ENCODE assay signal across 24 cellular contexts in the genomic region with DNA sequence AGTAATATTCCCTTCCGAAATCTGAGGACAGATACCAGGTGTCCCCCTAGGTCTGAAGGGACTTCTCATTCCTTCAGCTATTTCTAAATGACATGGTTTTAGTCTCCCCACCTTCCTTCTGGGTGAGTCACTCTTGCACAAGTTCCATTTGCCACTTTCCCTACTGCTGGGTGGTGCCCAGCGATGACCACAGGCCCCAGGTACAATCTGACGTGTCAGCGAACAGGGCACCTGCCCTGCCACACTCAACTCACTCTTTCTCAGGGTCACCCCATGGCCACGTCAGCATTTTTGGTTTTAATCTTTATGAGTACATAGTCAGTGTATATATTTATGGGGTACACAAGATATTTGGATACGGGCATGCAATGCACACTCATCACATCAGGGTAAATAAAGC. TPM values are rescaled to one million over a fixed set of nuclear protein-coding genes. Genes with fewer than 3 reads are reported as not detected.
DNase-seq lines count a peak whose midpoint lies in the region; ATAC-seq and TF ChIP-seq lines count a peak whose summit lies in the region.
"Had no signal": no experiment of that assay in that cellular context is flagged by ENCODE, and none has a peak within 500 bp of the region (broad histone marks: within the 10 kb centered on the region; RNA-seq: fewer than 3 reads in every experiment).

No MANE protein-coding gene starts in this region.

- H3K4me1 ChIP-seq in Peyer's patch (peaks cover 2 to 11% (median 6%) of the 10 kb centered on the region in 4 donors), hepatocyte (ENCODE audit: insufficient read depth) (peaks cover 15% of the 10 kb centered on the region)
- H3K4me1 ChIP-seq: lower lobe of right lung, SJCRH30 had no signal

- 92% methylated on average over 6 of the region's 6 CpGs for WGBS in hepatocyte (ENCODE audit: low lambda C conversion rate, missing lambda C conversion rate)

- H3K4me3 Mint-ChIP-seq in activated naive CD8-positive, alpha-beta T cell treated with anti-CD3 and anti-CD28 coated beads, Interleukin-2, amount 50 U/mL, for 24 hours, result no peak overlapping the region
- H3K4me3 Mint-ChIP-seq in activated naive CD8-positive, alpha-beta T cell treated with anti-CD3 and anti-CD28 coated beads for 36 hours, result no peak overlapping the region
- H3K4me3 Mint-ChIP-seq: activated CD8-positive, alpha-beta T cell treated with anti-CD3 and anti-CD28 coated beads for 36 hours; activated T-cell treated with anti-CD3 and anti-CD28 coated beads, Interleukin-2, amount 50 U/mL, for 24 hours; WTC11 had no signal

- H3K4me1 Mint-ChIP-seq in activated naive CD8-positive, alpha-beta T cell treated with anti-CD3 and anti-CD28 coated beads, Interleukin-2, amount 50 U/mL, for 24 hours, result peaks cover 41% of the 10 kb centered on the region
- peaks cover 8% of the 10 kb centered on the region for H3K4me1 Mint-ChIP-seq in activated naive CD8-positive, alpha-beta T cell treated with anti-CD3 and anti-CD28 coated beads for 36 hours
- H3K4me1 Mint-ChIP-seq: WTC11 had no signal

- H3K27me3 Mint-ChIP-seq in activated naive CD8-positive, alpha-beta T cell treated with anti-CD3 and anti-CD28 coated beads, Interleukin-2, amount 50 U/mL, for 24 hours, result no peaks in the 10 kb centered on the region
- no peaks in the 10 kb centered on the region for H3K27me3 Mint-ChIP-seq in activated naive CD8-positive, alpha-beta T cell treated with anti-CD3 and anti-CD28 coated beads for 36 hours
- H3K27me3 Mint-ChIP-seq: activated CD8-positive, alpha-beta T cell treated with anti-CD3 and anti-CD28 coated beads for 36 hours; activated T-cell treated with anti-CD3 and anti-CD28 coated beads, Interleukin-2, amount 50 U/mL, for 24 hours had no signal

- H4K20me1 ChIP-seq in hepatocyte (ENCODE audit: insufficient read depth, poor library complexity, severe bottlenecking), result no peaks in the 10 kb centered on the region

- no peak for TF ChIP-seq POLR2A in Peyer's patch (IDR thresholded peaks at IDR 0.05)

- peak overlapping the region; percentile 5 for H3K27ac Mint-ChIP-seq in activated naive CD8-positive, alpha-beta T cell treated with anti-CD3 and anti-CD28 coated beads, Interleukin-2, amount 50 U/mL, for 24 hours
- no peak overlapping the region for H3K27ac Mint-ChIP-seq in activated naive CD8-positive, alpha-beta T cell treated with anti-CD3 and anti-CD28 coated beads for 36 hours
- H3K27ac Mint-ChIP-seq: activated CD8-positive, alpha-beta T cell treated with anti-CD3 and anti-CD28 coated beads for 36 hours; activated T-cell treated with anti-CD3 and anti-CD28 coated beads, Interleukin-2, amount 50 U/mL, for 24 hours; WTC11 had no signal

- H3K4me2 ChIP-seq in hepatocyte, result no peak overlapping the region

- H3K4me3 ChIP-seq in Peyer's patch, result no peak overlapping the region
- H3K4me3 ChIP-seq in hepatocyte, result no peak overlapping the region
- H3K4me3 ChIP-seq: coronary artery, lower lobe of right lung, right lobe of liver, SJCRH30, upper lobe of left lung had no signal

- DNase-seq in activated naive CD8-positive, alpha-beta T cell treated with anti-CD3 and anti-CD28 coated beads, Interleukin-2, amount 50 U/mL, for 24 hours, result no peak
- DNase-seq in activated naive CD8-positive, alpha-beta T cell treated with anti-CD3 and anti-CD28 coated beads for 36 hours, result no peak
- DNase-seq in Peyer's patch, result peak in 1 of 3 donors; percentile 76
- no peak for DNase-seq in hepatocyte (ENCODE audit: low spot score)
- no peak for DNase-seq in activated naive CD4-positive, alpha-beta T cell (lab: John Stamatoyannopoulos, UW)
- no peak for DNase-seq in A172 (ENCODE audit: low spot score)
- no peak for DNase-seq in AG20443 (ENCODE audit: low spot score)
- DNase-seq: activated CD8-positive, alpha-beta T cell treated with anti-CD3 and anti-CD28 coated beads for 36 hours; activated T-cell treated with anti-CD3 and anti-CD28 coated beads, Interleukin-2, amount 50 U/mL, for 24 hours; DMS153; GF-D8; Kasumi-1; lower lobe of right lung; NCI-H1417 treated with DMSO at 0.1 percent for 48 hours; SJCRH30; stimulated activated naive CD8-positive, alpha-beta T cell treated with anti-CD3 and anti-CD28 coated beads, Interleukin-15, Interleukin-2, amounts not matched to agents 100 U/mL and 50 U/mL, for 24 hours; upper lobe of left lung had no signal

- no peaks in the 10 kb centered on the region for H3K27me3 ChIP-seq in Peyer's patch
- no peaks in the 10 kb centered on the region for H3K27me3 ChIP-seq in hepatocyte
- H3K27me3 ChIP-seq: right lobe of liver, SJCRH30, upper lobe of left lung had no signal

- peak overlapping the region in 3 of 4 donors; percentile 10 to 86 (median 55) for H3K27ac ChIP-seq in Peyer's patch
- peak overlapping the region; percentile 96 for H3K27ac ChIP-seq in hepatocyte
- H3K27ac ChIP-seq: C4-2B, coronary artery, lower lobe of right lung, SJCRH30 had no signal

- H3K9me3 ChIP-seq in Peyer's patch, result no peaks in the 10 kb centered on the region
- no peaks in the 10 kb centered on the region for H3K9me3 ChIP-seq in hepatocyte (ENCODE audit: low read depth)
- H3K9me3 ChIP-seq: lower lobe of right lung, right lobe of liver, SJCRH30, upper lobe of left lung had no signal

- H2AFZ ChIP-seq in hepatocyte, result no peak overlapping the region

- H3K9me3 Mint-ChIP-seq in activated naive CD8-positive, alpha-beta T cell treated with anti-CD3 and anti-CD28 coated beads, Interleukin-2, amount 50 U/mL, for 24 hours, result no peaks in the 10 kb centered on the region
- H3K9me3 Mint-ChIP-seq in activated naive CD8-positive, alpha-beta T cell treated with anti-CD3 and anti-CD28 coated beads for 36 hours, result no peaks in the 10 kb centered on the region
- H3K9me3 Mint-ChIP-seq: activated CD8-positive, alpha-beta T cell treated with anti-CD3 and anti-CD28 coated beads for 36 hours; activated T-cell treated with anti-CD3 and anti-CD28 coated beads, Interleukin-2, amount 50 U/mL, for 24 hours had no signal

- H3K36me3 ChIP-seq in Peyer's patch, result no peaks in the 10 kb centered on the region
- H3K36me3 ChIP-seq in hepatocyte (replicated peaks; ENCODE audit: insufficient read depth, low read depth), result no peaks in the 10 kb centered on the region
- H3K36me3 ChIP-seq: lower lobe of right lung, right lobe of liver, SJCRH30, upper lobe of left lung had no signal

- ATAC-seq in activated naive CD8-positive, alpha-beta T cell treated with anti-CD3 and anti-CD28 coated beads, Interleukin-2, amount 50 U/mL, for 24 hours, result no peak
- no peak for ATAC-seq in HG03354 (IDR thresholded peaks at IDR 0.05; ENCODE audit: poor library complexity, severe bottlenecking, unreplicated experiment)
- ATAC-seq: activated CD8-positive, alpha-beta T cell treated with anti-CD3 and anti-CD28 coated beads for 36 hours; stimulated activated naive CD8-positive, alpha-beta T cell treated with anti-CD3 and anti-CD28 coated beads, Interleukin-15, Interleukin-2, amounts not matched to agents 100 U/mL and 50 U/mL, for 24 hours; WTC11 had no signal

- no peaks in the 10 kb centered on the region for H3K79me2 ChIP-seq in hepatocyte

- H3K9me2 ChIP-seq in hepatocyte (replicated peaks; ENCODE audit: insufficient read depth), result no peaks in the 10 kb centered on the region

- TF ChIP-seq CTCF in Peyer's patch (IDR thresholded peaks at IDR 0.05) (no peak), hepatocyte (IDR thresholded peaks at IDR 0.05; ENCODE audit: poor library complexity) (no peak)

- peaks cover 3% of the 10 kb centered on the region for H3K36me3 Mint-ChIP-seq in activated naive CD8-positive, alpha-beta T cell treated with anti-CD3 and anti-CD28 coated beads, Interleukin-2, amount 50 U/mL, for 24 hours (ENCODE audit: low read depth)
- H3K36me3 Mint-ChIP-seq in activated naive CD8-positive, alpha-beta T cell treated with anti-CD3 and anti-CD28 coated beads for 36 hours, result no peaks in the 10 kb centered on the region
- H3K36me3 Mint-ChIP-seq: activated naive CD4-positive, alpha-beta T cell treated with anti-CD3 and anti-CD28 coated beads, Interleukin-2, amount 50 U/mL, for 72 hours; WTC11 had no signal

RNA-seq across cellular contexts. Expression of gene POU2AF1, which starts 17.2 kb away (rescaled TPM):
- total RNA-seq in activated naive CD8-positive, alpha-beta T cell treated with anti-CD3 and anti-CD28 coated beads for 36 hours, result 1 to 10 TPM; 3.0 to 3.5 TPM
- total RNA-seq in Peyer's patch (10 to 100 TPM in 1 of 4 donors, 1 to 10 TPM in 3; 5.0 to 33.0 (median 5.4) TPM), hepatocyte (0.08 and 0.23 TPM in 2 replicates)
- polyA plus RNA-seq in hepatocyte, result 0.06 TPM in 1 of 2 replicates, not detected in the other
- total RNA-seq in A172 (2014; rRNA removed; shearing (Covaris generic)), result not detected in 2 replicates
- total RNA-seq: fibroblast of villous mesenchyme, SJCRH30 had no signal
